Comparison of ENCODE assay signal across 13 cellular contexts in genomic region chr3:69491980-69492379, GRCh38.
"Had no signal": no experiment of that assay in that cellular context is flagged by ENCODE, and none has a peak within 500 bp of the region (broad histone marks: within the 10 kb centered on the region; RNA-seq: fewer than 3 reads in every experiment).

No MANE protein-coding gene starts in this region.

- H3K9me3 ChIP-seq: pancreas, uterus had no signal

- DNase-seq: activated CD4-positive, alpha-beta T cell treated with anti-CD3 and anti-CD28 coated beads for 1 hour; activated CD4-positive, alpha-beta T cell treated with anti-CD3 and anti-CD28 coated beads, Interleukin-2, amount 50 U/mL, for 48 hours; activated naive CD4-positive, alpha-beta T cell treated with anti-CD3 and anti-CD28 coated beads, Interleukin-2, amount 10 ng/mL, durations not matched to agents 7 days and 5 days; central memory CD4-positive, alpha-beta T cell; cortex of kidney; effector CD4-positive, alpha-beta T cell; foreskin fibroblast; left colon; naive B cell; pancreas; uterus had no signal

- ATAC-seq: left colon; pancreas; stimulated activated effector memory CD8-positive, alpha-beta T cell treated with anti-CD3 and anti-CD28 coated beads, Interleukin-12 subunit alpha, Interleukin-12 subunit beta, amount 100 ng/mL, for 72 hours had no signal

- H3K4me1 Mint-ChIP-seq: activated naive CD4-positive, alpha-beta T cell treated with anti-CD3 and anti-CD28 coated beads, Interleukin-2, amount 10 ng/mL, durations not matched to agents 7 days and 5 days; naive B cell; stimulated activated effector memory CD8-positive, alpha-beta T cell treated with anti-CD3 and anti-CD28 coated beads, Interleukin-12 subunit alpha, Interleukin-12 subunit beta, amount 100 ng/mL, for 72 hours had no signal

- H3K27me3 ChIP-seq: pancreas, uterus had no signal

- H3K4me3 ChIP-seq: pancreas, uterus had no signal

- H3K9me3 Mint-ChIP-seq: activated naive CD4-positive, alpha-beta T cell treated with anti-CD3 and anti-CD28 coated beads, Interleukin-2, amount 10 ng/mL, durations not matched to agents 7 days and 5 days; activated T-helper 2 cell treated with anti-CD3 and anti-CD28 coated beads, Interferon-gamma antibody, Interleukin-2, Interleukin-4, amounts not matched to agents 10 μg/mL and 5 μg/mL and 100 μg/mL, durations not matched to agents 14 hours and 24 hours and 36 hours; stimulated activated effector memory CD8-positive, alpha-beta T cell treated with anti-CD3 and anti-CD28 coated beads, Interleukin-12 subunit alpha, Interleukin-12 subunit beta, amount 100 ng/mL, for 72 hours had no signal

- FAIRE-seq: pancreas had no signal

- H3K4me1 ChIP-seq: pancreas, uterus had no signal

- H3K36me3 Mint-ChIP-seq: activated naive CD4-positive, alpha-beta T cell treated with anti-CD3 and anti-CD28 coated beads, Interleukin-2, amount 10 ng/mL, durations not matched to agents 7 days and 5 days; naive B cell; stimulated activated effector memory CD8-positive, alpha-beta T cell treated with anti-CD3 and anti-CD28 coated beads, Interleukin-12 subunit alpha, Interleukin-12 subunit beta, amount 100 ng/mL, for 72 hours had no signal

- H3K27ac ChIP-seq: pancreas, uterus had no signal

- H3K4me3 Mint-ChIP-seq: activated naive CD4-positive, alpha-beta T cell treated with anti-CD3 and anti-CD28 coated beads, Interleukin-2, amount 10 ng/mL, durations not matched to agents 7 days and 5 days; naive B cell; stimulated activated effector memory CD8-positive, alpha-beta T cell treated with anti-CD3 and anti-CD28 coated beads, Interleukin-12 subunit alpha, Interleukin-12 subunit beta, amount 100 ng/mL, for 72 hours had no signal

- H3K27ac Mint-ChIP-seq: activated naive CD4-positive, alpha-beta T cell treated with anti-CD3 and anti-CD28 coated beads, Interleukin-2, amount 10 ng/mL, durations not matched to agents 7 days and 5 days; activated T-helper 2 cell treated with anti-CD3 and anti-CD28 coated beads, Interferon-gamma antibody, Interleukin-2, Interleukin-4, amounts not matched to agents 10 μg/mL and 5 μg/mL and 100 μg/mL, durations not matched to agents 14 hours and 24 hours and 36 hours; stimulated activated effector memory CD8-positive, alpha-beta T cell treated with anti-CD3 and anti-CD28 coated beads, Interleukin-12 subunit alpha, Interleukin-12 subunit beta, amount 100 ng/mL, for 72 hours had no signal

- H3K36me3 ChIP-seq: pancreas, uterus had no signal

- H3K27me3 Mint-ChIP-seq: activated naive CD4-positive, alpha-beta T cell treated with anti-CD3 and anti-CD28 coated beads, Interleukin-2, amount 10 ng/mL, durations not matched to agents 7 days and 5 days had no signal
